1 cellular context compared by ENCODE assay signal in the genomic region with DNA sequence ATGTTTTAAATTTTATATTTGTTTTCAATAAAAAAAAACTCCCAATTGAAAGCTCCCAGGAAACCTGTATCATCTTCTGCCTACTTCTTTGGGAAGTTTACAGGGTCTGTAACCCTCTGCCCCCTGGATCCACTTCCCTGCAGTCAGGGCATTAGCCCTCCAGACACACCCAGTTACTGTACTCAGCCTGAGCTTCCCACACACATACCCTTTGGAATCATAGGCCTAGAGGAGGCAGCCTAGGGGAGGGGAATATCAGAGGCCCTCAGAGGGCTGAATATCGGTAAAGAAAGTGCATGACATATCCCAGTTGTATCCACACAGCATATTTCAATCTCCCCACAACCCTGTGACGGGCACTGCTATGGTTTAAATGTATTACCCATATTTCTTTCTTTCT. TPM values are rescaled to one million over a fixed set of nuclear protein-coding genes. Genes with fewer than 3 reads are reported as not detected.
"Had no signal": no experiment of that assay in that cellular context is flagged by ENCODE, and none has a peak within 500 bp of the region (broad histone marks: within the 10 kb centered on the region; RNA-seq: fewer than 3 reads in every experiment).

No MANE protein-coding gene starts in this region.

RNA-seq across cellular contexts. Expression of gene TFPI, which starts 56.2 kb away (rescaled TPM):
- total RNA-seq: naive thymus-derived CD8-positive, alpha-beta T cell had no signal
- polyA plus RNA-seq: naive thymus-derived CD8-positive, alpha-beta T cell had no signal
